14 cellular contexts compared by ENCODE assay signal in genomic region chr10:25082276-25083204, GRCh38.
A peak's percentile ranks its signal among the peaks of the same experiment; 100 is the strongest.
DNase-seq lines count a peak whose midpoint lies in the region; ATAC-seq, FAIRE-seq and TF ChIP-seq lines count a peak whose summit lies in the region.
"Had no signal": no experiment of that assay in that cellular context is flagged by ENCODE, and none has a peak within 500 bp of the region (broad histone marks: within the 10 kb centered on the region; RNA-seq: fewer than 3 reads in every experiment).

No MANE protein-coding gene starts in this region.

- no peak overlapping the region for H3K4me3 Mint-ChIP-seq in H9
- H3K4me3 Mint-ChIP-seq: B cell, IgD-negative memory B cell had no signal

- no peak overlapping the region for H4K91ac ChIP-seq in H9 (ENCODE audit: insufficient read length, low read depth, low read length)

- H3K23me2 ChIP-seq in H9 (ENCODE audit: insufficient read length, low read depth, low read length, poor library complexity, severe bottlenecking), result no peaks in the 10 kb centered on the region

- intact Hi-C loops in HepG2 (cut with micrococcal nuclease; ENCODE audit: unreplicated experiment), result loop anchor here (5.0 to 10.0 kb wide), 4 partner anchors 35 to 268 kb away; no protein-coding TSS in a partner anchor
- intact Hi-C loops in right lobe of liver (cut with DNase I), result no loop called here

- H3K4me1 ChIP-seq in HepG2 (ENCODE audit: insufficient read depth, low read length) (peaks cover 62% of the 10 kb centered on the region), right lobe of liver (peaks cover 0 to 39% (median 2%) of the 10 kb centered on the region in 4 donors), H9 (ENCODE audit: insufficient read depth, low read length) (no peaks in the 10 kb centered on the region)

- H4K20me1 ChIP-seq in HepG2 (ENCODE audit: insufficient read depth, low read length), result no peaks in the 10 kb centered on the region
- H4K20me1 ChIP-seq in H9 (ENCODE audit: control insufficient read depth, insufficient read depth, insufficient read length), result no peaks in the 10 kb centered on the region

- no peaks in the 10 kb centered on the region for H3K9me3 Mint-ChIP-seq in H9
- H3K9me3 Mint-ChIP-seq: IgD-negative memory B cell had no signal

- CTCF ChIA-PET in HepG2 (lab: Yijun Ruan, JAX; ENCODE audit: low intra/inter-chr PET ratio, low total read pairs), result no interaction called here

- H3K56ac ChIP-seq in H9 (ENCODE audit: insufficient read length, low read depth, low read length), result no peak overlapping the region

- no peak overlapping the region for H3K14ac ChIP-seq in H9 (ENCODE audit: insufficient read depth, low read length)

- H3K36me3 ChIP-seq in HepG2 (replicated peaks in 1 of 2; ENCODE audit: control insufficient read depth in 1 of 2, insufficient read depth in 2 of 2, low read length in 2 of 2) (no peaks in the 10 kb centered on the region), right lobe of liver (no peaks in the 10 kb centered on the region)

- TF ChIP-seq EP300 in HepG2 (IDR thresholded peaks at IDR 0.05; ENCODE audit: low read depth in 2 of 2, low read length in 2 of 2) (peak in 1 of 2 experiments; percentile 60; a peak in 1 of 4 replicates), HepG2 (CRISPR knock-in tag; IDR thresholded peaks at IDR 0.05; ENCODE audit: borderline replicate concordance) (no peak)

- no TSS peak for BruUV-seq in HepG2 (replicated peaks; lab: Mats Ljungman, UMichigan)

- H3K4me3 ChIP-seq in HepG2 (replicated peaks in 1 of 3; ENCODE audit: insufficient read depth in 1 of 3, low read depth in 2 of 3, low read length in 3 of 3) (peak overlapping the region in 1 of 3 experiments; percentile 34; a peak in 1 of 6 replicates), right lobe of liver (no peak overlapping the region)

- peaks cover 7 to 10% of the 10 kb centered on the region in 2 experiments for H3K4me1 Mint-ChIP-seq in H9
- H3K4me1 Mint-ChIP-seq: B cell had no signal

- no peak overlapping the region for H3K23ac ChIP-seq in H9 (ENCODE audit: insufficient read length, low read depth, low read length)

- POLR2A ChIA-PET in HepG2 (lab: Yijun Ruan, JAX), result interaction anchor here (6.2 kb wide), 1 partner anchor 66 kb away, joined by 35 read pairs; the partner anchor contains the start of genes ENKUR and THNSL1

- H3K4me2 ChIP-seq in HepG2 (ENCODE audit: low read depth, low read length) (peak overlapping the region; percentile 63), H9 (ENCODE audit: insufficient read depth, insufficient read length, low read length) (no peak overlapping the region)

- no peaks in the 10 kb centered on the region for H3K79me1 ChIP-seq in H9 (ENCODE audit: insufficient read depth, low read depth, low read length, poor library complexity, severe bottlenecking)

- H3K27me3 ChIP-seq in HepG2 (ENCODE audit: control insufficient read depth in 1 of 2, insufficient read depth in 2 of 2, low read length in 2 of 2) (no peaks in the 10 kb centered on the region), right lobe of liver (no peaks in the 10 kb centered on the region), H9 (ENCODE audit: insufficient read depth, low read length) (no peaks in the 10 kb centered on the region)

- TF ChIP-seq CTCF in HepG2 (CRISPR knock-in tag; IDR thresholded peaks at IDR 0.05), result 0 out of 2 replicates have a peak, but pooled peaks have one; percentile 2
- no peak for TF ChIP-seq CTCF in right lobe of liver (IDR thresholded peaks at IDR 0.05)
- no peak for TF ChIP-seq CTCF in H9 (conservative IDR thresholded peaks at IDR 0.05)

- H3K9ac ChIP-seq in HepG2 (ENCODE audit: insufficient read depth, low read depth, low read length) (no peak overlapping the region), H9 (ENCODE audit: extremely low read depth, insufficient read length, low read length) (no peak overlapping the region)

- no peak for TF ChIP-seq RAD21 in HepG2 (CRISPR knock-in tag; IDR thresholded peaks at IDR 0.05)

- no peak overlapping the region for H3K4ac ChIP-seq in H9 (ENCODE audit: low read depth, low read length)

- H3K36me3 Mint-ChIP-seq in H9 (ENCODE audit: insufficient read depth in 1 of 3, low read depth in 3 of 3), result no peaks in the 10 kb centered on the region
- H3K36me3 Mint-ChIP-seq: IgD-negative memory B cell had no signal

- no peak overlapping the region for H4K8ac ChIP-seq in H9 (replicated peaks; ENCODE audit: insufficient read length, low read depth, low read length)

- H2BK5ac ChIP-seq in H9 (ENCODE audit: insufficient read length, low read length), result no peak overlapping the region

- no peak overlapping the region for H3K27ac Mint-ChIP-seq in H9
- H3K27ac Mint-ChIP-seq: B cell had no signal

- H3K9me3 ChIP-seq in HepG2 (ENCODE audit: low read length) (no peaks in the 10 kb centered on the region), right lobe of liver (no peaks in the 10 kb centered on the region), H9 (ENCODE audit: control insufficient read depth, low read depth, low read length) (no peaks in the 10 kb centered on the region)

- H2AFZ ChIP-seq in HepG2 (ENCODE audit: low read length) (peak overlapping the region; percentile 31), H9 (ENCODE audit: low read length) (no peak overlapping the region)

- 30% methylated on average over 8 of the region's 8 CpGs for WGBS in HepG2 (ENCODE audit: low lambda C conversion rate)
- 63% methylated on average over 8 of the region's 8 CpGs for WGBS in right lobe of liver (ENCODE audit: insufficient coverage, low coverage, low lambda C conversion rate, missing lambda C conversion rate)
- no CpG with 5 or more reads among the region's 8 CpGs for WGBS in H9 (ENCODE audit: extremely low coverage, insufficient read length, low lambda C conversion rate)

- peak; percentile 87 for DNase-seq in HepG2 (ENCODE audit: low spot score)
- no peak for DNase-seq in right lobe of liver
- peak; percentile 22 for DNase-seq in NCI-H748 treated with DMSO at 0.1 percent for 48 hours (lab: John Stamatoyannopoulos, UW)
- peak; percentile 14 for DNase-seq in kidney glomerular epithelial cell (lab: John Stamatoyannopoulos, UW)
- DNase-seq in NCI-H2171 treated with DMSO at 0.1 percent for 48 hours (lab: John Stamatoyannopoulos, UW), result no peak
- no peak for DNase-seq in H9
- DNase-seq: activated CD4-positive, alpha-beta T cell treated with anti-CD3 and anti-CD28 coated beads, Interleukin-2, amount 50 U/mL, for 4 hours; effector CD4-positive, alpha-beta T cell; NCI-H446 treated with DMSO at 0.1 percent for 48 hours had no signal

- no peak overlapping the region for H4K5ac ChIP-seq in H9 (ENCODE audit: insufficient read length, low read depth, low read length)

- no peak overlapping the region for H2AK5ac ChIP-seq in H9 (ENCODE audit: insufficient read length, low read length)

- peak; percentile 56 for FAIRE-seq in HepG2 (lab: Jason Lieb, UNC)
- FAIRE-seq: urothelium cell line had no signal

- no peak overlapping the region for H3K18ac ChIP-seq in H9 (ENCODE audit: insufficient read length, low read depth, low read length)

- peak overlapping the region; percentile 52 for H3K27ac ChIP-seq in HepG2 (ENCODE audit: extremely low read length, insufficient read depth, low read length)
- H3K27ac ChIP-seq in right lobe of liver, result no peak overlapping the region
- no peak overlapping the region for H3K27ac ChIP-seq in H9 (ENCODE audit: insufficient read length, low read depth, low read length)

- no peaks in the 10 kb centered on the region for H3K79me2 ChIP-seq in HepG2 (ENCODE audit: insufficient read depth, low read length)
- no peaks in the 10 kb centered on the region for H3K79me2 ChIP-seq in H9 (ENCODE audit: insufficient read depth, low read length)

- in situ Hi-C loops in HepG2 (cut with HindIII; ENCODE audit: extremely low pct_ligation_motif_present, low pct_unique_long_range_greater_than_20kb), result loop anchor here (10.0 kb wide), 1 partner anchor 448 kb away; no protein-coding TSS in a partner anchor

- no peak overlapping the region for H2BK15ac ChIP-seq in H9 (ENCODE audit: low read depth, low read length)

- H3T11ph ChIP-seq in H9 (ENCODE audit: low read length), result no peak overlapping the region

- no peak overlapping the region for H2BK12ac ChIP-seq in H9 (ENCODE audit: insufficient read length, low read depth, low read length)

- ATAC-seq in HepG2 (peak; percentile 73), right lobe of liver (no peak), HG03280 (IDR thresholded peaks at IDR 0.05; ENCODE audit: unreplicated experiment) (no peak), HG03571 (IDR thresholded peaks at IDR 0.05; ENCODE audit: unreplicated experiment) (no peak)

- H2BK120ac ChIP-seq in H9 (ENCODE audit: low read depth, low read length, poor library complexity, severe bottlenecking), result no peak overlapping the region

- no peak overlapping the region for H2BK20ac ChIP-seq in H9 (ENCODE audit: low read depth, low read length, poor library complexity, severe bottlenecking)

- TF ChIP-seq POLR2A in HepG2 (IDR thresholded peaks at IDR 0.05; ENCODE audit: insufficient read depth in 1 of 2, low read depth in 2 of 2, low read length in 2 of 2) (no peak), right lobe of liver (IDR thresholded peaks at IDR 0.05) (no peak)

- peaks cover 23% of the 10 kb centered on the region for H3K27me3 Mint-ChIP-seq in H9 (ENCODE audit: low read depth)

TF ChIP-seq in HepG2, 621 proteins besides CTCF, POLR2A, EP300 and RAD21 (continues in another document):
- TF ChIP-seq ZNF468 (CRISPR knock-in tag; IDR thresholded peaks at IDR 0.05) (no peak), PATZ1 (CRISPR knock-in tag; IDR thresholded peaks at IDR 0.05) (peak; percentile 21; the same call in 1 of the 2 replicates), ZMYM4 (CRISPR knock-in tag; IDR thresholded peaks at IDR 0.05) (peak; percentile 19; the same call in 1 of the 2 replicates), SAP130 (CRISPR knock-in tag; IDR thresholded peaks at IDR 0.05; ENCODE audit: low read depth) (no peak), MTA1 (CRISPR knock-in tag; IDR thresholded peaks at IDR 0.05; ENCODE audit: borderline replicate concordance) (no peak), ZFP36L1 (CRISPR knock-in tag; IDR thresholded peaks at IDR 0.05) (no peak), RBM39 (IDR thresholded peaks at IDR 0.05; ENCODE audit: low read depth, low read length, poor library complexity, severe bottlenecking) (no peak)

Comparison
In these comparisons a context has a peak if more than half of its experiments do, and no peak if none do; other contexts are left out.
1. DNase-seq: peak in HepG2 (single experiment), NCI-H748 treated with DMSO at 0.1 percent for 48 hours (single experiment) and kidney glomerular epithelial cell (single experiment); none in right lobe of liver (0 of 3), NCI-H2171 treated with DMSO at 0.1 percent for 48 hours (single experiment) and H9 (single experiment).